Comparison of ENCODE assay signal across 18 cellular contexts in genomic region chr12:79301181-79301580, GRCh38.
A peak's percentile ranks its signal among the peaks of the same experiment; 100 is the strongest.
DNase-seq lines count a peak whose midpoint lies in the region; ATAC-seq, FAIRE-seq and TF ChIP-seq lines count a peak whose summit lies in the region.
"Had no signal": no experiment of that assay in that cellular context is flagged by ENCODE, and none has a peak within 500 bp of the region (broad histone marks: within the 10 kb centered on the region; RNA-seq: fewer than 3 reads in every experiment).

No MANE protein-coding gene starts in this region.

- BruUV-seq in IMR-90 (replicated peaks; lab: Mats Ljungman, UMichigan), result no TSS peak

- no peak for ATAC-seq in A549
- no peak for ATAC-seq in IMR-90 (ENCODE audit: low read depth)
- no peak for ATAC-seq in GM21529 (IDR thresholded peaks at IDR 0.05; ENCODE audit: unreplicated experiment)
- ATAC-seq: GM12878 had no signal

- no peak overlapping the region for H3K18ac ChIP-seq in IMR-90 (ENCODE audit: low read depth, low read length)

- no peak overlapping the region for H2BK20ac ChIP-seq in IMR-90 (ENCODE audit: low read depth, low read length)

- H3K4me2 ChIP-seq in A549 (no peak overlapping the region; the same call in 2 of the 3 replicates), IMR-90 (ENCODE audit: low read depth, low read length) (no peak overlapping the region)

- no peak overlapping the region for H2BK120ac ChIP-seq in IMR-90 (ENCODE audit: low read depth, low read length)

- no peak overlapping the region for H3K56ac ChIP-seq in IMR-90 (ENCODE audit: extremely low read depth, insufficient read depth, low read length)

- H3K36me3 ChIP-seq in IMR-90 (ENCODE audit: control insufficient read depth, insufficient read depth, low read length), result no peaks in the 10 kb centered on the region
- no peaks in the 10 kb centered on the region for H3K36me3 ChIP-seq in adipocyte (ENCODE audit: control insufficient read depth, insufficient read depth, low read length, severe bottlenecking)
- H3K36me3 ChIP-seq: HAP-1 had no signal

- no peak overlapping the region for H3K23ac ChIP-seq in IMR-90 (ENCODE audit: low read depth, low read length)

- H3K9me1 ChIP-seq in IMR-90 (ENCODE audit: insufficient read depth, low read length), result peaks cover 4% of the 10 kb centered on the region; the same call in 1 of the 2 replicates

- FAIRE-seq in A549 (lab: Jason Lieb, UNC), result no peak
- FAIRE-seq: A204.1, GM12878, GM18507, H1, HTR-8/SVneo had no signal

- WGBS in A549 (ENCODE audit: missing lambda C conversion rate), result 65% methylated on average over 3 of the region's 3 CpGs
- WGBS in IMR-90 (ENCODE audit: extremely low coverage in 2 of 2, insufficient read length in 1 of 2), 2 experiments, result no CpG with 5 or more reads among the region's 3 CpGs

- no peak overlapping the region for H3K14ac ChIP-seq in IMR-90 (replicated peaks; ENCODE audit: low read depth, low read length)

- no peak overlapping the region for H2BK15ac ChIP-seq in IMR-90 (ENCODE audit: low read depth, low read length)

- H4K20me1 ChIP-seq in IMR-90 (ENCODE audit: insufficient read depth, low read length), result no peaks in the 10 kb centered on the region

- TF ChIP-seq CTCF in A549 (IDR thresholded peaks at IDR 0.05), result no peak
- no peak for TF ChIP-seq CTCF in IMR-90 (conservative IDR thresholded peaks at IDR 0.05; ENCODE audit: low read depth, low read length)

- H2AK9ac ChIP-seq in IMR-90 (replicated peaks; ENCODE audit: low read depth, low read length, poor library complexity), result no peak overlapping the region

- no peak overlapping the region for H3K4ac ChIP-seq in IMR-90 (ENCODE audit: low read depth, low read length)

- H3K9me3 ChIP-seq in A549 (peaks cover 20% of the 10 kb centered on the region; the same call in 2 of the 3 replicates), IMR-90 (ENCODE audit: control insufficient read depth, insufficient read depth, low read length) (no peaks in the 10 kb centered on the region), adipocyte (ENCODE audit: control insufficient read depth, low read length) (no peaks in the 10 kb centered on the region)
- H3K9me3 ChIP-seq: BE2C, HAP-1 had no signal

- H3K27ac ChIP-seq in A549 (peak overlapping the region; percentile 78 to 79), IMR-90 (ENCODE audit: insufficient read depth, low read length) (no peak overlapping the region)
- H3K27ac ChIP-seq: C4-2B had no signal

- no peak overlapping the region for H4K8ac ChIP-seq in IMR-90 (ENCODE audit: low read depth in 2 of 2, low read length in 2 of 2)

- intact Hi-C loops in IMR-90 (cut with micrococcal nuclease), result loop anchor here (5.0 kb wide), 1 partner anchor 391 kb away; the partner anchor contains the start of gene PAWR

- H2AFZ ChIP-seq in IMR-90 (replicated peaks; ENCODE audit: low read length, poor library complexity), result no peak overlapping the region

- H3K9ac ChIP-seq in IMR-90 (ENCODE audit: low read depth, low read length) (no peak overlapping the region), adipocyte (ENCODE audit: low read length) (no peak overlapping the region)

- no peak overlapping the region for H4K5ac ChIP-seq in IMR-90 (ENCODE audit: low read depth, low read length)

- TF ChIP-seq POLR2A in A549 (IDR thresholded peaks at IDR 0.05; ENCODE audit: low read length) (no peak), IMR-90 (IDR thresholded peaks at IDR 0.05; ENCODE audit: low read depth, low read length) (no peak)

- CTCF ChIA-PET in A549 (lab: Yijun Ruan, JAX) (no interaction called here), IMR-90 (lab: Yijun Ruan, JAX) (no interaction called here)

- H3K27me3 ChIP-seq in IMR-90 (ENCODE audit: control insufficient read depth, insufficient read depth, low read length), result no peaks in the 10 kb centered on the region
- H3K27me3 ChIP-seq in adipocyte (replicated peaks; ENCODE audit: control insufficient read depth, insufficient read depth, low read length), result no peaks in the 10 kb centered on the region
- H3K27me3 ChIP-seq: BE2C had no signal

- POLR2A ChIA-PET in A549 (lab: Yijun Ruan, JAX), result no interaction called here
- POLR2A ChIA-PET in IMR-90 (lab: Charles Lee; ENCODE audit: unreplicated experiment), result no interaction called here

- no peak overlapping the region for H2AK5ac ChIP-seq in IMR-90 (ENCODE audit: low read depth, low read length)

- DNase-seq in A549 (ENCODE audit: low read depth in 1 of 2, low spot score in 1 of 2) (no peak), IMR-90 (no peak), adipocyte (ENCODE audit: low read depth) (peak; percentile 27), iris pigment epithelial cell (ENCODE audit: low read depth) (peak; percentile 46), NCI-H187 treated with DMSO at 0.1 percent for 48 hours (lab: John Stamatoyannopoulos, UW) (no peak), inferior parietal cortex (ENCODE audit: extremely low spot score) (no peak)
- DNase-seq: BE2C; CD4-positive, alpha-beta memory T cell; DMS79; HFFc6 had no signal

- H2BK5ac ChIP-seq in IMR-90 (ENCODE audit: low read depth, low read length, poor library complexity, severe bottlenecking), result no peak overlapping the region

- H4K91ac ChIP-seq in IMR-90 (ENCODE audit: insufficient read depth, low read depth, low read length), result no peak overlapping the region

- peaks cover 50% of the 10 kb centered on the region for H3K4me1 ChIP-seq in A549
- H3K4me1 ChIP-seq in IMR-90 (ENCODE audit: control insufficient read depth, insufficient read depth, low read length), result no peaks in the 10 kb centered on the region
- peaks cover 17% of the 10 kb centered on the region for H3K4me1 ChIP-seq in adipocyte (ENCODE audit: control insufficient read depth, insufficient read depth, low read length)

- dilution Hi-C loops in IMR-90 (cut with HindIII; ENCODE audit: low sequenced_read_pairs, unreplicated experiment), result no loop called here

- H3K4me3 ChIP-seq in A549 (no peak overlapping the region), IMR-90 (ENCODE audit: insufficient read depth, low read depth, low read length) (no peak overlapping the region), adipocyte (ENCODE audit: low read length) (no peak overlapping the region)
- H3K4me3 ChIP-seq: GM12878, HAP-1 had no signal

- no peak for TF ChIP-seq RAD21 in A549 (conservative IDR thresholded peaks at IDR 0.05 in 1 of 2, IDR thresholded peaks at IDR 0.05 in 1 of 2)
- no peak for TF ChIP-seq RAD21 in IMR-90 (IDR thresholded peaks at IDR 0.05; ENCODE audit: low read length)

- in situ Hi-C loops in IMR-90 (cut with MboI; ENCODE audit: low sequenced_read_pairs), result no loop called here

- TF ChIP-seq EP300 in A549 (IDR thresholded peaks at IDR 0.05), result no peak

- H3K79me1 ChIP-seq in IMR-90 (ENCODE audit: low read depth in 1 of 2, low read length in 2 of 2), result no peaks in the 10 kb centered on the region

TF ChIP-seq in A549, 52 proteins besides CTCF, POLR2A, EP300 and RAD21:
- TF ChIP-seq NFE2L2 (conservative IDR thresholded peaks at IDR 0.05; ENCODE audit: low read length) (no peak), CEBPB (IDR thresholded peaks at IDR 0.05) (peak; percentile 4 to 61; a peak in 2 of 4 replicates), ZFP36 (IDR thresholded peaks at IDR 0.05; ENCODE audit: borderline replicate concordance, partially characterized antibody) (no peak), NPAS2 (CRISPR knock-in tag; IDR thresholded peaks at IDR 0.05; ENCODE audit: borderline replicate concordance) (no peak)
TF ChIP-seq in A549: peak in this region for 1.

TF ChIP-seq in IMR-90, 13 proteins besides CTCF, POLR2A, EP300 and RAD21:
- TF ChIP-seq CEBPB (IDR thresholded peaks at IDR 0.05; ENCODE audit: low read depth, low read length), result peak; percentile 33; the same call in 1 of the 2 replicates
- no peak for TF ChIP-seq SMC3 (IDR thresholded peaks at IDR 0.05; ENCODE audit: low read depth, low read length)

Comparison
In these comparisons a context has a peak if more than half of its experiments do, and no peak if none do; other contexts are left out.
1. DNase-seq: peak in adipocyte (single experiment) and iris pigment epithelial cell (single experiment); none in A549 (0 of 2), IMR-90 (single experiment), NCI-H187 treated with DMSO at 0.1 percent for 48 hours (single experiment) and inferior parietal cortex (single experiment).